Comparison of ENCODE assay signal across 9 cellular contexts in genomic region chr19:56142087-56142787, GRCh38. TPM values are rescaled to one million over a fixed set of nuclear protein-coding genes. Genes with fewer than 3 reads are reported as not detected.
DNase-seq lines count a peak whose midpoint lies in the region; ATAC-seq, FAIRE-seq and TF ChIP-seq lines count a peak whose summit lies in the region.
"Had no signal": no experiment of that assay in that cellular context is flagged by ENCODE, and none has a peak within 500 bp of the region (broad histone marks: within the 10 kb centered on the region; RNA-seq: fewer than 3 reads in every experiment).

No MANE protein-coding gene starts in this region.

- peaks cover 13% of the 10 kb centered on the region for H3K4me1 ChIP-seq in keratinocyte (ENCODE audit: control insufficient read depth, extremely low read depth, insufficient read depth, low read length)
- peaks cover 30% of the 10 kb centered on the region for H3K4me1 ChIP-seq in suprapubic skin

- ATAC-seq in activated CD8-positive, alpha-beta memory T cell treated with anti-CD3 and anti-CD28 coated beads, Interleukin-2, amount 10 ng/mL, durations not matched to agents 7 days and 5 days, result no peak
- ATAC-seq in GM21447 (IDR thresholded peaks at IDR 0.05; ENCODE audit: unreplicated experiment), result no peak
- no peak for ATAC-seq in HG03460 (IDR thresholded peaks at IDR 0.05; ENCODE audit: unreplicated experiment)

- no peaks in the 10 kb centered on the region for H3K9me1 ChIP-seq in keratinocyte (ENCODE audit: control insufficient read depth, extremely low read depth, insufficient read depth, low read length)

- H3K27ac ChIP-seq in keratinocyte (ENCODE audit: control insufficient read depth, insufficient read depth, low read length) (peak overlapping the region; percentile 20), suprapubic skin (peak overlapping the region; percentile 85)

- H3K27ac Mint-ChIP-seq in activated CD8-positive, alpha-beta memory T cell treated with anti-CD3 and anti-CD28 coated beads, Interleukin-2, amount 10 ng/mL, durations not matched to agents 7 days and 5 days, result peak overlapping the region; percentile 66
- peak overlapping the region; percentile 54 for H3K27ac Mint-ChIP-seq in activated CD4-positive, alpha-beta memory T cell treated with anti-CD3 and anti-CD28 coated beads, Interleukin-2, amount 10 ng/mL, durations not matched to agents 7 days and 5 days

- H3K36me3 ChIP-seq in keratinocyte (ENCODE audit: control insufficient read depth in 2 of 2, extremely low read depth in 1 of 2, insufficient read depth in 2 of 2, low read length in 2 of 2) (peaks cover 6% of the 10 kb centered on the region in 2 experiments), suprapubic skin (peaks cover 12% of the 10 kb centered on the region)

- H3K4me3 ChIP-seq in keratinocyte (ENCODE audit: control insufficient read depth in 2 of 3, extremely low read depth in 1 of 3, insufficient read depth in 2 of 3, low read depth in 1 of 3, low read length in 3 of 3), result peak overlapping the region; percentile 59 to 76 (median 74)
- H3K4me3 ChIP-seq in suprapubic skin, result peak overlapping the region; percentile 63

- H3K4me1 Mint-ChIP-seq in activated CD8-positive, alpha-beta memory T cell treated with anti-CD3 and anti-CD28 coated beads, Interleukin-2, amount 10 ng/mL, durations not matched to agents 7 days and 5 days, result peaks cover 39% of the 10 kb centered on the region
- peaks cover 40% of the 10 kb centered on the region for H3K4me1 Mint-ChIP-seq in activated CD4-positive, alpha-beta memory T cell treated with anti-CD3 and anti-CD28 coated beads, Interleukin-2, amount 10 ng/mL, durations not matched to agents 7 days and 5 days

- no peak for TF ChIP-seq POLR2A in suprapubic skin (IDR thresholded peaks at IDR 0.05)

- no peaks in the 10 kb centered on the region for H3K27me3 Mint-ChIP-seq in activated CD8-positive, alpha-beta memory T cell treated with anti-CD3 and anti-CD28 coated beads, Interleukin-2, amount 10 ng/mL, durations not matched to agents 7 days and 5 days
- no peaks in the 10 kb centered on the region for H3K27me3 Mint-ChIP-seq in activated CD4-positive, alpha-beta memory T cell treated with anti-CD3 and anti-CD28 coated beads, Interleukin-2, amount 10 ng/mL, durations not matched to agents 7 days and 5 days

- H3K36me3 Mint-ChIP-seq in activated CD8-positive, alpha-beta memory T cell treated with anti-CD3 and anti-CD28 coated beads, Interleukin-2, amount 10 ng/mL, durations not matched to agents 7 days and 5 days, result peaks cover 1% of the 10 kb centered on the region
- no peaks in the 10 kb centered on the region for H3K36me3 Mint-ChIP-seq in activated CD4-positive, alpha-beta memory T cell treated with anti-CD3 and anti-CD28 coated beads, Interleukin-2, amount 10 ng/mL, durations not matched to agents 7 days and 5 days (ENCODE audit: low read depth)

- dilution Hi-C loops in keratinocyte (cut with MboI; ENCODE audit: extremely low pct_ligation_motif_present, low sequenced_read_pairs), result no loop called here

- peak overlapping the region; percentile 92 for H3K4me2 ChIP-seq in keratinocyte (ENCODE audit: control insufficient read depth, extremely low read depth, insufficient read depth, low read depth, low read length)

- no peak for TF ChIP-seq CTCF in keratinocyte (optimal IDR thresholded peaks at IDR 0.05 in 1 of 3, IDR thresholded peaks at IDR 0.05 in 1 of 3, conservative IDR thresholded peaks at IDR 0.05 in 1 of 3; ENCODE audit: extremely low read depth in 1 of 3, insufficient read depth in 2 of 3, low read length in 3 of 3)
- no peak for TF ChIP-seq CTCF in suprapubic skin (IDR thresholded peaks at IDR 0.05)

- 59% methylated on average over 17 of the region's 17 CpGs for WGBS in suprapubic skin

- peak overlapping the region; percentile 64 for H3K9ac ChIP-seq in keratinocyte (ENCODE audit: control insufficient read depth, extremely low read depth, insufficient read depth, low read length)

- TF ChIP-seq EP300 in suprapubic skin (IDR thresholded peaks at IDR 0.05), result no peak

- H2AFZ ChIP-seq in keratinocyte (ENCODE audit: control insufficient read depth, low read length), result peak overlapping the region; percentile 33

- peak overlapping the region; percentile 68 for H3K4me3 Mint-ChIP-seq in activated CD8-positive, alpha-beta memory T cell treated with anti-CD3 and anti-CD28 coated beads, Interleukin-2, amount 10 ng/mL, durations not matched to agents 7 days and 5 days
- H3K4me3 Mint-ChIP-seq in activated CD4-positive, alpha-beta memory T cell treated with anti-CD3 and anti-CD28 coated beads, Interleukin-2, amount 10 ng/mL, durations not matched to agents 7 days and 5 days, result peak overlapping the region; percentile 76

- no peaks in the 10 kb centered on the region for H3K9me3 Mint-ChIP-seq in activated CD8-positive, alpha-beta memory T cell treated with anti-CD3 and anti-CD28 coated beads, Interleukin-2, amount 10 ng/mL, durations not matched to agents 7 days and 5 days (ENCODE audit: low read depth)
- H3K9me3 Mint-ChIP-seq in activated CD4-positive, alpha-beta memory T cell treated with anti-CD3 and anti-CD28 coated beads, Interleukin-2, amount 10 ng/mL, durations not matched to agents 7 days and 5 days, result no peaks in the 10 kb centered on the region

- H3K9me3 ChIP-seq in keratinocyte (ENCODE audit: control insufficient read depth, low read depth, low read length) (no peaks in the 10 kb centered on the region), suprapubic skin (no peaks in the 10 kb centered on the region)

- DNase-seq in activated CD8-positive, alpha-beta memory T cell treated with anti-CD3 and anti-CD28 coated beads, Interleukin-2, amount 10 ng/mL, durations not matched to agents 7 days and 5 days, result no peak
- DNase-seq in activated CD8-positive, alpha-beta memory T cell treated with anti-CD3 and anti-CD28 coated beads, Interleukin-2, amount 50 U/mL, for 4 hours, result no peak
- no peak for DNase-seq in activated CD4-positive, alpha-beta memory T cell treated with anti-CD3 and anti-CD28 coated beads, Interleukin-2, amount 10 ng/mL, durations not matched to agents 7 days and 5 days
- no peak for DNase-seq in keratinocyte (ENCODE audit: low read depth, low spot score)
- DNase-seq in suprapubic skin (ENCODE audit: low spot score in 2 of 2), result no peak
- no peak for DNase-seq in kidney glomerular epithelial cell (lab: John Stamatoyannopoulos, UW)

- POLR2A ChIA-PET in activated CD4-positive, alpha-beta memory T cell treated with anti-CD3 and anti-CD28 coated beads, Interleukin-2, amount 10 ng/mL, durations not matched to agents 7 days and 5 days (lab: Charles Lee), result interaction anchor here (1.2 to 3.0 kb wide), 2 partner anchors 22 to 256 kb away, joined by 3 to 20 read pairs; partner anchors contain the start of gene ZNF787

- H3K79me2 ChIP-seq in keratinocyte (ENCODE audit: control insufficient read depth, insufficient read depth, low read length), result peaks cover 29% of the 10 kb centered on the region

- no peak for FAIRE-seq in keratinocyte (lab: Jason Lieb, UNC)
- FAIRE-seq: G401.6 had no signal

- CTCF ChIA-PET in activated CD8-positive, alpha-beta memory T cell treated with anti-CD3 and anti-CD28 coated beads, Interleukin-2, amount 10 ng/mL, durations not matched to agents 7 days and 5 days (lab: Charles Lee), result interaction anchor here (0.7 to 1.5 kb wide), 4 partner anchors 21 to 110 kb away, joined by 3 read pairs; partner anchors contain the start of gene ZNF787
- CTCF ChIA-PET in activated CD4-positive, alpha-beta memory T cell treated with anti-CD3 and anti-CD28 coated beads, Interleukin-2, amount 10 ng/mL, durations not matched to agents 7 days and 5 days (lab: Charles Lee), result no interaction called here

- H3K27me3 ChIP-seq in keratinocyte (ENCODE audit: control insufficient read depth, extremely low read depth, insufficient read depth, low read length) (no peaks in the 10 kb centered on the region), suprapubic skin (no peaks in the 10 kb centered on the region)

- no peaks in the 10 kb centered on the region for H4K20me1 ChIP-seq in keratinocyte (ENCODE audit: control insufficient read depth, extremely low read depth, insufficient read depth, low read length)

RNA-seq across cellular contexts. Expression of gene ZNF444, which starts 1.1 kb away (rescaled TPM):
- total RNA-seq in activated CD8-positive, alpha-beta memory T cell treated with anti-CD3 and anti-CD28 coated beads, Interleukin-2, amount 10 ng/mL, durations not matched to agents 7 days and 5 days, result 10 to 100 TPM; 29.3 to 32.5 TPM
- 10 to 100 TPM; 25.7 to 26.3 TPM for total RNA-seq in activated CD4-positive, alpha-beta memory T cell treated with anti-CD3 and anti-CD28 coated beads, Interleukin-2, amount 10 ng/mL, durations not matched to agents 7 days and 5 days
- polyA plus RNA-seq in keratinocyte, result 7.4 to 10.8 TPM (median 9.1 TPM) in 3 replicates
- 1.4 TPM for polyA plus RNA-seq in keratinocyte (2011; ENCODE audit: low read depth)
- 4.0 and 11.5 TPM in 2 replicates for polyA plus RNA-seq in keratinocyte (2011; cell fraction: cytosol; rRNA removed)
- 11.9 and 15.7 TPM in 2 replicates for polyA plus RNA-seq in keratinocyte (2011; cell fraction: nucleus; rRNA removed)
- 6.4 and 12.7 TPM in 2 replicates for polyA plus RNA-seq in keratinocyte (2012; ENCODE audit: low replicate concordance)
- polyA minus RNA-seq in keratinocyte, result 4.5 to 8.2 TPM (median 4.8 TPM) in 3 replicates
- 14.0 TPM for polyA minus RNA-seq in keratinocyte (2011; cell fraction: cytosol; rRNA and poly(A)+ RNA removed)
- 4.7 and 6.6 TPM in 2 replicates for polyA minus RNA-seq in keratinocyte (2011; cell fraction: nucleus; rRNA and poly(A)+ RNA removed)
- 10 to 100 TPM; 12.9 to 34.8 (median 21.2) TPM for total RNA-seq in suprapubic skin

RNA-seq across cellular contexts. Expression of gene ZNF787, which starts 21.1 kb away (rescaled TPM):
- total RNA-seq in activated CD8-positive, alpha-beta memory T cell treated with anti-CD3 and anti-CD28 coated beads, Interleukin-2, amount 10 ng/mL, durations not matched to agents 7 days and 5 days, result 10 to 100 TPM; 34.7 to 36.7 TPM
- total RNA-seq in activated CD4-positive, alpha-beta memory T cell treated with anti-CD3 and anti-CD28 coated beads, Interleukin-2, amount 10 ng/mL, durations not matched to agents 7 days and 5 days, result 10 to 100 TPM; 30.0 to 31.1 TPM
- polyA plus RNA-seq in keratinocyte, result 4.0 to 10.7 TPM (median 5.6 TPM) in 3 replicates
- 2.9 TPM for polyA plus RNA-seq in keratinocyte (2011; ENCODE audit: low read depth)
- 3.7 and 13.4 TPM in 2 replicates for polyA plus RNA-seq in keratinocyte (2011; cell fraction: cytosol; rRNA removed)
- polyA plus RNA-seq in keratinocyte (2011; cell fraction: nucleus; rRNA removed), result 4.3 and 8.7 TPM in 2 replicates
- 5.8 and 21.8 TPM in 2 replicates for polyA plus RNA-seq in keratinocyte (2012; ENCODE audit: low replicate concordance)
- 2.9 to 6.1 TPM (median 4.0 TPM) in 3 replicates for polyA minus RNA-seq in keratinocyte
- polyA minus RNA-seq in keratinocyte (2011; cell fraction: cytosol; rRNA and poly(A)+ RNA removed), result 37.2 TPM
- polyA minus RNA-seq in keratinocyte (2011; cell fraction: nucleus; rRNA and poly(A)+ RNA removed), result 5.2 and 8.5 TPM in 2 replicates
- 10 to 100 TPM in 3 of 4 donors, 1 to 10 TPM in 1; 9.6 to 16.3 (median 14.3) TPM for total RNA-seq in suprapubic skin

RNA-seq across cellular contexts. Expression of gene GALP, which starts 33.6 kb away (rescaled TPM):
- not detected for total RNA-seq in activated CD8-positive, alpha-beta memory T cell treated with anti-CD3 and anti-CD28 coated beads, Interleukin-2, amount 10 ng/mL, durations not matched to agents 7 days and 5 days
- not detected for total RNA-seq in activated CD4-positive, alpha-beta memory T cell treated with anti-CD3 and anti-CD28 coated beads, Interleukin-2, amount 10 ng/mL, durations not matched to agents 7 days and 5 days
- not detected in 3 replicates for polyA plus RNA-seq in keratinocyte
- polyA plus RNA-seq in keratinocyte (2011; ENCODE audit: low read depth), result not detected
- not detected in 2 replicates for polyA plus RNA-seq in keratinocyte (2011; cell fraction: cytosol; rRNA removed)
- not detected in 2 replicates for polyA plus RNA-seq in keratinocyte (2011; cell fraction: nucleus; rRNA removed)
- polyA plus RNA-seq in keratinocyte (2012; ENCODE audit: low replicate concordance), result not detected in 2 replicates
- not detected in 3 replicates for polyA minus RNA-seq in keratinocyte
- not detected for polyA minus RNA-seq in keratinocyte (2011; cell fraction: cytosol; rRNA and poly(A)+ RNA removed)
- polyA minus RNA-seq in keratinocyte (2011; cell fraction: nucleus; rRNA and poly(A)+ RNA removed), result not detected in 2 replicates
- not detected for total RNA-seq in suprapubic skin

RNA-seq across cellular contexts. Expression of gene ZSCAN5B, which starts 55.3 kb away (rescaled TPM):
- total RNA-seq in activated CD8-positive, alpha-beta memory T cell treated with anti-CD3 and anti-CD28 coated beads, Interleukin-2, amount 10 ng/mL, durations not matched to agents 7 days and 5 days, result not detected
- not detected for total RNA-seq in activated CD4-positive, alpha-beta memory T cell treated with anti-CD3 and anti-CD28 coated beads, Interleukin-2, amount 10 ng/mL, durations not matched to agents 7 days and 5 days
- 0.05 TPM in 1 of 3 replicates, not detected in the others for polyA plus RNA-seq in keratinocyte
- polyA plus RNA-seq in keratinocyte (2011; ENCODE audit: low read depth), result not detected
- polyA plus RNA-seq in keratinocyte (2011; cell fraction: cytosol; rRNA removed), result 0.04 TPM in 1 of 2 replicates, not detected in the other
- polyA plus RNA-seq in keratinocyte (2011; cell fraction: nucleus; rRNA removed), result not detected in 2 replicates
- not detected in 2 replicates for polyA plus RNA-seq in keratinocyte (2012; ENCODE audit: low replicate concordance)
- not detected in 3 replicates for polyA minus RNA-seq in keratinocyte
- polyA minus RNA-seq in keratinocyte (2011; cell fraction: cytosol; rRNA and poly(A)+ RNA removed), result not detected
- not detected in 2 replicates for polyA minus RNA-seq in keratinocyte (2011; cell fraction: nucleus; rRNA and poly(A)+ RNA removed)
- total RNA-seq in suprapubic skin, result not detected

RNA-seq across cellular contexts. Expression of gene ZSCAN5C, which starts 59.8 kb away (rescaled TPM):
- total RNA-seq in activated CD8-positive, alpha-beta memory T cell treated with anti-CD3 and anti-CD28 coated beads, Interleukin-2, amount 10 ng/mL, durations not matched to agents 7 days and 5 days, result not detected
- total RNA-seq in activated CD4-positive, alpha-beta memory T cell treated with anti-CD3 and anti-CD28 coated beads, Interleukin-2, amount 10 ng/mL, durations not matched to agents 7 days and 5 days, result not detected
- not detected in 3 replicates for polyA plus RNA-seq in keratinocyte
- not detected for polyA plus RNA-seq in keratinocyte (2011; ENCODE audit: low read depth)
- not detected in 2 replicates for polyA plus RNA-seq in keratinocyte (2011; cell fraction: cytosol; rRNA removed)
- polyA plus RNA-seq in keratinocyte (2011; cell fraction: nucleus; rRNA removed), result not detected in 2 replicates
- polyA plus RNA-seq in keratinocyte (2012; ENCODE audit: low replicate concordance), result not detected in 2 replicates
- polyA minus RNA-seq in keratinocyte, result not detected in 3 replicates
- not detected for polyA minus RNA-seq in keratinocyte (2011; cell fraction: cytosol; rRNA and poly(A)+ RNA removed)
- polyA minus RNA-seq in keratinocyte (2011; cell fraction: nucleus; rRNA and poly(A)+ RNA removed), result not detected in 2 replicates
- not detected for total RNA-seq in suprapubic skin
